ENCODE assay signal across 8 cellular contexts in the genomic region with DNA sequence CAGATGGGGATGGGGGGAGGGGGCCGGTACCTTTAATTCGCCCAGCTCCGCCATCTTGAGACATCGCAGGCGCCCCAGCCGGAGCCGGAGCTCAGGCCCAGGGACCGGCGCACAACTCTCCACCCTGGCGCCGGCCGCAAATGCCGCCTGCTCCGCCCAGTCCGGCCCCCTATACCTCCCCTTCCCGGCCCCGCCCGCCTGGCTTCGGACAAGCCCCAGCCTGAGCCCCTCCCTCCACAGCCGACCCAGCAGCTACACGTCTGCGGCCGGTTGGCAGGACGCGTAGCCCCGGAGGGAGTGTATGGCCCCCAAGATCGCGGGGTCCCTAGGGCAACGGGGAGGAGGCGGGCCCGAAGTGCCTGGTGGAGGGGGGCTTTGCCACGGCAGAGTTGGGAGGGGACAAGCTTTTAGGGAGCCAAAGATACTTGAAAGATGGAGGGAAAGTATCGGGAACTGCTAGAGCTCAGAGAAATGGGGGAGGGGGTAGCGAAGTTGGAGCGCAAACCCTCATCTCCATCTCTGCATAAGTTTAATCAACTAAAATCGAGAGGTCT. TPM values are rescaled to one million over a fixed set of nuclear protein-coding genes. Genes with fewer than 3 reads are reported as not detected.
A peak's percentile ranks its signal among the peaks of the same experiment; 100 is the strongest.
DNase-seq lines count a peak whose midpoint lies in the region; ATAC-seq and TF ChIP-seq lines count a peak whose summit lies in the region.

TSS of gene PIAS3 (minus strand) at position 145 of the 554 bp plus-strand sequence. CDS start at position 54, 91 bp downstream.

- H3K9me3 Mint-ChIP-seq in nephron progenitor cell = no peaks in the 10 kb centered on the region
- no peaks in the 10 kb centered on the region for H3K9me3 Mint-ChIP-seq in stimulated activated naive CD8-positive, alpha-beta T cell treated with anti-CD3 and anti-CD28 coated beads, Interleukin-15, Interleukin-2, amounts not matched to agents 100 ng/mL and 50 ng/mL, for 24 hours

- DNase-seq in EL = peak; percentile 96
- peak; percentile 86 for DNase-seq in H4 (ENCODE audit: low spot score)
- peak; percentile 95 for DNase-seq in LoVo (ENCODE audit: low spot score)
- peak; percentile 97 for DNase-seq in RWPE2 (ENCODE audit: low spot score)
- DNase-seq in activated effector memory CD4-positive, alpha-beta T cell treated with Interleukin-2 at 50 U/mL for 16 hours = peak; percentile 75
- peak; percentile 95 for DNase-seq in fibroblast of pulmonary artery (ENCODE audit: low read depth)
- peak; percentile 97 for DNase-seq in nephron progenitor cell

- TF ChIP-seq CTCF in RWPE2 (IDR thresholded peaks at IDR 0.05; ENCODE audit: poor library complexity, severe bottlenecking) (no peak), fibroblast of pulmonary artery (IDR thresholded peaks at IDR 0.05; ENCODE audit: low read length, missing control alignments) (no peak), nephron progenitor cell (IDR thresholded peaks at IDR 0.05) (no peak)

- no peaks in the 10 kb centered on the region for H3K9me3 ChIP-seq in RWPE2 (ENCODE audit: severe bottlenecking)

- peaks cover 33% of the 10 kb centered on the region for H3K36me3 Mint-ChIP-seq in nephron progenitor cell (ENCODE audit: low read depth)
- H3K36me3 Mint-ChIP-seq in stimulated activated naive CD8-positive, alpha-beta T cell treated with anti-CD3 and anti-CD28 coated beads, Interleukin-15, Interleukin-2, amounts not matched to agents 100 ng/mL and 50 ng/mL, for 24 hours (ENCODE audit: low read depth) = peaks cover 16% of the 10 kb centered on the region

- H3K27me3 ChIP-seq in RWPE2 (ENCODE audit: insufficient read depth, poor library complexity, severe bottlenecking) = no peaks in the 10 kb centered on the region

- H3K27me3 Mint-ChIP-seq in nephron progenitor cell (ENCODE audit: low read depth, poor library complexity) = peaks cover 7% of the 10 kb centered on the region
- peaks cover 5% of the 10 kb centered on the region for H3K27me3 Mint-ChIP-seq in stimulated activated naive CD8-positive, alpha-beta T cell treated with anti-CD3 and anti-CD28 coated beads, Interleukin-15, Interleukin-2, amounts not matched to agents 100 ng/mL and 50 ng/mL, for 24 hours

- H3K4me1 Mint-ChIP-seq in nephron progenitor cell = peaks cover 10% of the 10 kb centered on the region
- H3K4me1 Mint-ChIP-seq in stimulated activated naive CD8-positive, alpha-beta T cell treated with anti-CD3 and anti-CD28 coated beads, Interleukin-15, Interleukin-2, amounts not matched to agents 100 ng/mL and 50 ng/mL, for 24 hours (ENCODE audit: low read depth) = peaks cover 9% of the 10 kb centered on the region

- peak within 1 kb of the TSS; percentile 97 for H3K27ac Mint-ChIP-seq in nephron progenitor cell
- H3K27ac Mint-ChIP-seq in stimulated activated naive CD8-positive, alpha-beta T cell treated with anti-CD3 and anti-CD28 coated beads, Interleukin-15, Interleukin-2, amounts not matched to agents 100 ng/mL and 50 ng/mL, for 24 hours = peak within 1 kb of the TSS; percentile 85

- H3K4me3 ChIP-seq in RWPE2 (ENCODE audit: severe bottlenecking) = peak within 1 kb of the TSS; percentile 81
- H3K4me3 ChIP-seq in fibroblast of pulmonary artery (replicated peaks; ENCODE audit: low read depth, low read length) = peak within 1 kb of the TSS; percentile 99

- ATAC-seq in RWPE2 (ENCODE audit: low read depth) = peak; percentile 90

- no peaks in the 10 kb centered on the region for H3K4me1 ChIP-seq in RWPE2 (ENCODE audit: insufficient read depth, poor library complexity, severe bottlenecking)

- H3K4me3 Mint-ChIP-seq in nephron progenitor cell = peak within 1 kb of the TSS; percentile 96
- peak within 1 kb of the TSS; percentile 97 for H3K4me3 Mint-ChIP-seq in stimulated activated naive CD8-positive, alpha-beta T cell treated with anti-CD3 and anti-CD28 coated beads, Interleukin-15, Interleukin-2, amounts not matched to agents 100 ng/mL and 50 ng/mL, for 24 hours

- H3K27ac ChIP-seq in RWPE2 (ENCODE audit: poor library complexity, severe bottlenecking) = peak within 1 kb of the TSS; percentile 56

- H3K36me3 ChIP-seq in RWPE2 (ENCODE audit: low read depth) = peaks cover 31% of the 10 kb centered on the region

RNA-seq across cellular contexts. Expression of gene PIAS3, which starts in this region (rescaled TPM):
- 10.2 and 12.8 TPM in 2 replicates for total RNA-seq in H4 (2014; rRNA removed; shearing (Covaris generic))

Comparison
In these comparisons a context has a peak if more than half of its experiments do, and no peak if none do; other contexts are left out.
1. Peak in every context shown above with its lines: DNase-seq, ATAC-seq, H3K4me3 ChIP-seq and H3K27ac ChIP-seq.